ENCODE assay signal across 1 cellular context in the genomic region with DNA sequence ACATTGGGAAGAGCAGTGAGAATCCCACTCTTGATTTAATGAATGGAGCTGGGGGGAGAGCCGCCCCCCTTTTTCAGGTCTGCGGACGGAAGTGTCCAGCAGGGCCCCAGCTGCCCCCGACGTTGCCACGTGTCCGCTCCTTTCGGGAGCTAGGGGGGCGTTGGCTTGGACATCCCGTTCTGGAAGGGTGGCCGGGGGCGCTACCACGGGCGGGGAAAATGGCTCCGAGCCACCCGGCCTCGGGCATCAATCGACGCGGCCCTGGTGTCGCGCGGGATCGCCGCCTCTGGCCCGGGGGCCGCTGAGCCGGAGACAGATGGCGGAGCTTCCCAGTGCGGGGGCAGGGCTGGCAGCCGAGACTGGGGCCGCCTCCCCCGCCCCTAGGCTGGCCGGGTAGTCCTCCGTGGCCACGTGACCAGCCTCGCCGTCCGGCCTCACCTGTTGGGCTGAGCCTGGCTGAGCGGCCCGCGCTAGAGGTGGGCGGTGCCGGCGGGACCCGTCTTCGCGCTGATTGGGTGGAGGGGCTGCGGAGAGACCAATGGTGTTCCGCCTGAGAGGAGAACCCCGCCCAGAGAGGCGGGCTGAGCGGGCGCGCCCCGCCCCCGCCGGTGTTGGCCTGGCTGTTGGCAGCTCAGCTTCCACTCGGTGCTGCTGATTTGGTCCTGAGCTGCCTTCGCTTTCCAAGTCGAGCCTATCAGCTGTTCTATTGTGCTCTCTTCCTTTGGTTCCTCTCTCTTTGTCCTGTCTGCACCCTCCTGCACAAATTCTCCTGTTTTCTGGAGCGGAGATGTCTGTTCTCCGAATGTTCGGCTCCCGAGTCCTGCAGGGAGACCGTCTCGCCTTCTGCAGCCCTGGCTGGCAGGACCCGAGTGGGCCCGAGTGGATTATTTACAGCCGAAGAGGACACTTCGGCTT.
TF ChIP-seq lines count a peak whose summit lies in the region.

No MANE protein-coding gene starts in this region.

TF ChIP-seq in WTC11, 78 proteins besides CTCF, POLR2A, EP300 and RAD21 (continued from another document and continues in another):
- TF ChIP-seq STAT6 (CRISPR knock-in tag; conservative IDR thresholded peaks at IDR 0.05; ENCODE audit: low read depth) (no peak), CREM (CRISPR knock-in tag; IDR thresholded peaks at IDR 0.05) (no peak), ELF4 (CRISPR knock-in tag; IDR thresholded peaks at IDR 0.05; ENCODE audit: low read depth) (no peak), JAZF1 (CRISPR knock-in tag; IDR thresholded peaks at IDR 0.05) (no peak), KAT7 (CRISPR knock-in tag; IDR thresholded peaks at IDR 0.05; ENCODE audit: borderline replicate concordance) (peak; percentile 78; the same call in 1 of the 2 replicates), ZNF317 (CRISPR knock-in tag; IDR thresholded peaks at IDR 0.05; ENCODE audit: borderline replicate concordance, low read depth) (no peak), ATF3 (CRISPR knock-in tag; conservative IDR thresholded peaks at IDR 0.05) (no peak), GRHL2 (CRISPR knock-in tag; IDR thresholded peaks at IDR 0.05; ENCODE audit: insufficient replicate concordance, severe bottlenecking) (no peak), FOXP1 (CRISPR knock-in tag; IDR thresholded peaks at IDR 0.05; ENCODE audit: borderline replicate concordance) (no peak), NFATC4 (CRISPR knock-in tag; IDR thresholded peaks at IDR 0.05) (no peak), ZSCAN18 (CRISPR knock-in tag; IDR thresholded peaks at IDR 0.05) (no peak), MYBL2 (CRISPR knock-in tag; IDR thresholded peaks at IDR 0.05) (peak; percentile 77; the same call in 1 of the 2 replicates), RELA (CRISPR knock-in tag; IDR thresholded peaks at IDR 0.05; ENCODE audit: borderline replicate concordance) (peak; percentile 80), ZNF219 (CRISPR knock-in tag; IDR thresholded peaks at IDR 0.05; ENCODE audit: borderline replicate concordance) (no peak), SP1 (CRISPR knock-in tag; conservative IDR thresholded peaks at IDR 0.05) (peak; percentile 96), TCF7 (CRISPR knock-in tag; IDR thresholded peaks at IDR 0.05; ENCODE audit: low read depth) (no peak), GABPB1 (CRISPR knock-in tag; IDR thresholded peaks at IDR 0.05) (peak; percentile 76), HMGA2 (CRISPR knock-in tag; IDR thresholded peaks at IDR 0.05) (no peak), FOXJ3 (CRISPR knock-in tag; IDR thresholded peaks at IDR 0.05; ENCODE audit: borderline replicate concordance) (no peak), ARID4B (CRISPR knock-in tag; IDR thresholded peaks at IDR 0.05; ENCODE audit: borderline replicate concordance) (0 out of 2 replicates have a peak, but pooled peaks have one; percentile 43), ZNF671 (CRISPR knock-in tag; IDR thresholded peaks at IDR 0.05) (no peak), ZNF425 (CRISPR knock-in tag; conservative IDR thresholded peaks at IDR 0.05) (no peak), TEAD4 (CRISPR knock-in tag; IDR thresholded peaks at IDR 0.05) (no peak), ZNF423 (CRISPR knock-in tag; IDR thresholded peaks at IDR 0.05) (no peak), FOXK1 (CRISPR knock-in tag; IDR thresholded peaks at IDR 0.05) (no peak; the same call in 1 of the 2 replicates), SMAD3 (CRISPR knock-in tag; IDR thresholded peaks at IDR 0.05; ENCODE audit: borderline replicate concordance) (peak; percentile 80; the same call in 1 of the 2 replicates), ATF1 (CRISPR knock-in tag; IDR thresholded peaks at IDR 0.05) (no peak), SMAD4 (CRISPR knock-in tag; IDR thresholded peaks at IDR 0.05) (no peak), CBFB (CRISPR knock-in tag; IDR thresholded peaks at IDR 0.05; ENCODE audit: low read depth) (0 out of 2 replicates have a peak, but pooled peaks have one; percentile 64), MXD4 (CRISPR knock-in tag; IDR thresholded peaks at IDR 0.05; ENCODE audit: borderline replicate concordance) (no peak), ZNF416 (CRISPR knock-in tag; IDR thresholded peaks at IDR 0.05) (no peak), EMX1 (CRISPR knock-in tag; IDR thresholded peaks at IDR 0.05) (no peak)
- TF ChIP-seq, protein P1, sequence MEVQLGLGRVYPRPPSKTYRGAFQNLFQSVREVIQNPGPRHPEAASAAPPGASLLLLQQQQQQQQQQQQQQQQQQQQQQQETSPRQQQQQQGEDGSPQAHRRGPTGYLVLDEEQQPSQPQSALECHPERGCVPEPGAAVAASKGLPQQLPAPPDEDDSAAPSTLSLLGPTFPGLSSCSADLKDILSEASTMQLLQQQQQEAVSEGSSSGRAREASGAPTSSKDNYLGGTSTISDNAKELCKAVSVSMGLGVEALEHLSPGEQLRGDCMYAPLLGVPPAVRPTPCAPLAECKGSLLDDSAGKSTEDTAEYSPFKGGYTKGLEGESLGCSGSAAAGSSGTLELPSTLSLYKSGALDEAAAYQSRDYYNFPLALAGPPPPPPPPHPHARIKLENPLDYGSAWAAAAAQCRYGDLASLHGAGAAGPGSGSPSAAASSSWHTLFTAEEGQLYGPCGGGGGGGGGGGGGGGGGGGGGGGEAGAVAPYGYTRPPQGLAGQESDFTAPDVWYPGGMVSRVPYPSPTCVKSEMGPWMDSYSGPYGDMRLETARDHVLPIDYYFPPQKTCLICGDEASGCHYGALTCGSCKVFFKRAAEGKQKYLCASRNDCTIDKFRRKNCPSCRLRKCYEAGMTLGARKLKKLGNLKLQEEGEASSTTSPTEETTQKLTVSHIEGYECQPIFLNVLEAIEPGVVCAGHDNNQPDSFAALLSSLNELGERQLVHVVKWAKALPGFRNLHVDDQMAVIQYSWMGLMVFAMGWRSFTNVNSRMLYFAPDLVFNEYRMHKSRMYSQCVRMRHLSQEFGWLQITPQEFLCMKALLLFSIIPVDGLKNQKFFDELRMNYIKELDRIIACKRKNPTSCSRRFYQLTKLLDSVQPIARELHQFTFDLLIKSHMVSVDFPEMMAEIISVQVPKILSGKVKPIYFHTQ (CRISPR knock-in tag; IDR thresholded peaks at IDR 0.05): no peak
- TF ChIP-seq, protein P2, sequence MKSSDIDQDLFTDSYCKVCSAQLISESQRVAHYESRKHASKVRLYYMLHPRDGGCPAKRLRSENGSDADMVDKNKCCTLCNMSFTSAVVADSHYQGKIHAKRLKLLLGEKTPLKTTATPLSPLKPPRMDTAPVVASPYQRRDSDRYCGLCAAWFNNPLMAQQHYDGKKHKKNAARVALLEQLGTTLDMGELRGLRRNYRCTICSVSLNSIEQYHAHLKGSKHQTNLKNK (CRISPR knock-in tag; IDR thresholded peaks at IDR 0.05): no peak
- TF ChIP-seq, protein P3, sequence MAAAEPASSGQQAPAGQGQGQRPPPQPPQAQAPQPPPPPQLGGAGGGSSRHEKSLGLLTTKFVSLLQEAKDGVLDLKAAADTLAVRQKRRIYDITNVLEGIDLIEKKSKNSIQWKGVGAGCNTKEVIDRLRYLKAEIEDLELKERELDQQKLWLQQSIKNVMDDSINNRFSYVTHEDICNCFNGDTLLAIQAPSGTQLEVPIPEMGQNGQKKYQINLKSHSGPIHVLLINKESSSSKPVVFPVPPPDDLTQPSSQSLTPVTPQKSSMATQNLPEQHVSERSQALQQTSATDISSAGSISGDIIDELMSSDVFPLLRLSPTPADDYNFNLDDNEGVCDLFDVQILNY (CRISPR knock-in tag; IDR thresholded peaks at IDR 0.05): peak; percentile 85; the same call in 1 of the 2 replicates
- TF ChIP-seq, protein P4, sequence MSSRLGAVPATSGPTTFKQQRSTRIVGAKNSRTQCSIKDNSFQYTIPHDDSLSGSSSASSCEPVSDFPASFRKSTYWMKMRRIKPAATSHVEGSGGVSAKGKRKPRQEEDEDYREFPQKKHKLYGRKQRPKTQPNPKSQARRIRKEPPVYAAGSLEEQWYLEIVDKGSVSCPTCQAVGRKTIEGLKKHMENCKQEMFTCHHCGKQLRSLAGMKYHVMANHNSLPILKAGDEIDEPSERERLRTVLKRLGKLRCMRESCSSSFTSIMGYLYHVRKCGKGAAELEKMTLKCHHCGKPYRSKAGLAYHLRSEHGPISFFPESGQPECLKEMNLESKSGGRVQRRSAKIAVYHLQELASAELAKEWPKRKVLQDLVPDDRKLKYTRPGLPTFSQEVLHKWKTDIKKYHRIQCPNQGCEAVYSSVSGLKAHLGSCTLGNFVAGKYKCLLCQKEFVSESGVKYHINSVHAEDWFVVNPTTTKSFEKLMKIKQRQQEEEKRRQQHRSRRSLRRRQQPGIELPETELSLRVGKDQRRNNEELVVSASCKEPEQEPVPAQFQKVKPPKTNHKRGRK (CRISPR knock-in tag; IDR thresholded peaks at IDR 0.05; ENCODE audit: borderline replicate concordance): no peak
- TF ChIP-seq, protein P5, sequence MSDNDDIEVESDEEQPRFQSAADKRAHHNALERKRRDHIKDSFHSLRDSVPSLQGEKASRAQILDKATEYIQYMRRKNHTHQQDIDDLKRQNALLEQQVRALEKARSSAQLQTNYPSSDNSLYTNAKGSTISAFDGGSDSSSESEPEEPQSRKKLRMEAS (CRISPR knock-in tag; IDR thresholded peaks at IDR 0.05): peak; percentile 97
- TF ChIP-seq, protein P6, sequence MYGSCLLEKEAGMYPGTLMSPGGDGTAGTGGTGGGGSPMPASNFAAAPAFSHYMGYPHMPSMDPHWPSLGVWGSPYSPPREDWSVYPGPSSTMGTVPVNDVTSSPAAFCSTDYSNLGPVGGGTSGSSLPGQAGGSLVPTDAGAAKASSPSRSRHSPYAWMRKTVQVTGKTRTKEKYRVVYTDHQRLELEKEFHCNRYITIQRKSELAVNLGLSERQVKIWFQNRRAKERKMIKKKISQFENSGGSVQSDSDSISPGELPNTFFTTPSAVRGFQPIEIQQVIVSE (CRISPR knock-in tag; IDR thresholded peaks at IDR 0.05; ENCODE audit: borderline replicate concordance): no peak
